13 cellular contexts compared by ENCODE assay signal in genomic region chr2:43110442-43110871, GRCh38.
A peak's percentile ranks its signal among the peaks of the same experiment; 100 is the strongest.
DNase-seq lines count a peak whose midpoint lies in the region; FAIRE-seq and TF ChIP-seq lines count a peak whose summit lies in the region.
"Had no signal": no experiment of that assay in that cellular context is flagged by ENCODE, and none has a peak within 500 bp of the region (broad histone marks: within the 10 kb centered on the region; RNA-seq: fewer than 3 reads in every experiment).

No MANE protein-coding gene starts in this region.

- no peak overlapping the region for H3K27ac Mint-ChIP-seq in MCF 10A (ENCODE audit: low read depth, unreplicated experiment)
- H3K27ac Mint-ChIP-seq: activated naive CD4-positive, alpha-beta T cell treated with anti-CD3 and anti-CD28 coated beads, Interleukin-2, amount 10 ng/mL, durations not matched to agents 7 days and 5 days had no signal

- H3K36me3 ChIP-seq in breast epithelium (no peaks in the 10 kb centered on the region), H1 (ENCODE audit: control insufficient read depth in 2 of 4, insufficient read depth in 4 of 4, low read length in 3 of 4) (no peaks in the 10 kb centered on the region), mesodermal cell (ENCODE audit: control insufficient read depth, insufficient read depth, low read length) (no peaks in the 10 kb centered on the region), uterus (no peaks in the 10 kb centered on the region)
- H3K36me3 ChIP-seq: gastrocnemius medialis had no signal

- H4K20me1 ChIP-seq in H1 (replicated peaks in 1 of 2; ENCODE audit: control insufficient read depth in 1 of 2, insufficient read depth in 2 of 2, low read length in 2 of 2): no peaks in the 10 kb centered on the region

- no peak for TF ChIP-seq EP300 in H1 (IDR thresholded peaks at IDR 0.05; ENCODE audit: borderline replicate concordance in 1 of 2, low read depth in 2 of 2, low read length in 2 of 2)

- H3K27ac ChIP-seq in breast epithelium (peak overlapping the region; percentile 35 to 40), H1 (ENCODE audit: low read depth, low read length) (no peak overlapping the region), mesodermal cell (ENCODE audit: low read depth, low read length, severe bottlenecking) (peak overlapping the region; percentile 67), uterus (peak overlapping the region; percentile 65 to 78)
- H3K27ac ChIP-seq: 22Rv1 had no signal

- H3K14ac ChIP-seq in H1 (ENCODE audit: insufficient read length): no peak overlapping the region

- H3K79me2 ChIP-seq in H1 (ENCODE audit: control insufficient read depth in 1 of 2, insufficient read depth in 2 of 2, low read length in 2 of 2): no peaks in the 10 kb centered on the region

- DNase-seq in breast epithelium (ENCODE audit: low spot score in 2 of 2) (no peak), MCF 10A (ENCODE audit: unreplicated experiment) (no peak), H1 (ENCODE audit: low read depth in 1 of 2, low spot score in 2 of 2) (no peak), uterus (peak in 1 of 2 donors; percentile 41), DMS153 (lab: John Stamatoyannopoulos, UW) (no peak), NCI-H69 (lab: John Stamatoyannopoulos, UW) (no peak)
- no peak for DNase-seq in activated CD8-positive, alpha-beta memory T cell treated with anti-CD3 and anti-CD28 coated beads for 24 hours
- DNase-seq: activated naive CD4-positive, alpha-beta T cell treated with anti-CD3 and anti-CD28 coated beads, Interleukin-2, amount 10 ng/mL, durations not matched to agents 7 days and 5 days; gastrocnemius medialis; nephron progenitor cell; OCI-M1 had no signal

- no peaks in the 10 kb centered on the region for H3K36me3 Mint-ChIP-seq in MCF 10A (ENCODE audit: insufficient read depth, unreplicated experiment)

- H3K4me2 ChIP-seq in H1 (ENCODE audit: insufficient read depth in 1 of 2, low read depth in 2 of 2, low read length in 2 of 2): no peak overlapping the region

- H3K9ac ChIP-seq in H1 (replicated peaks in 1 of 4; ENCODE audit: extremely low read depth in 1 of 4, low read depth in 3 of 4, low read length in 3 of 4): no peak overlapping the region

- intact Hi-C loops in breast epithelium (cut with DNase I; ENCODE audit: low total_unique reads) (no loop called here), MCF 10A (cut with micrococcal nuclease) (no loop called here), uterus (cut with DNase I; ENCODE audit: low total_unique reads) (no loop called here)

- POLR2A ChIA-PET in MCF 10A (lab: Yijun Ruan, JAX) (interaction anchor here (0.6 to 1.7 kb wide), 3 partner anchors 20 to 395 kb away, joined by 3 to 7 read pairs (median 4); no protein-coding TSS in a partner anchor), H1 (lab: Charles Lee; ENCODE audit: partially characterized antibody) (interaction anchor here (2.3 kb wide), 1 partner anchor 9 kb away, joined by 13 read pairs; no protein-coding TSS in a partner anchor)

- H3K56ac ChIP-seq in H1 (replicated peaks; ENCODE audit: insufficient read length, low read depth, low read length): no peak overlapping the region

- no peak overlapping the region for H4K5ac ChIP-seq in H1 (ENCODE audit: insufficient read length, low read depth, low read length)

- no peaks in the 10 kb centered on the region for H3K9me3 Mint-ChIP-seq in MCF 10A (ENCODE audit: unreplicated experiment)
- H3K9me3 Mint-ChIP-seq: activated naive CD4-positive, alpha-beta T cell treated with anti-CD3 and anti-CD28 coated beads, Interleukin-2, amount 10 ng/mL, durations not matched to agents 7 days and 5 days; nephron progenitor cell had no signal

- H2BK15ac ChIP-seq in H1 (ENCODE audit: low read length): no peak overlapping the region

- BruUV-seq in MCF 10A (replicated peaks; lab: Mats Ljungman, UMichigan): no TSS peak

- no peak overlapping the region for H2BK12ac ChIP-seq in H1 (ENCODE audit: low read depth, low read length)

- peaks cover 37% of the 10 kb centered on the region for H3K4me1 Mint-ChIP-seq in MCF 10A (ENCODE audit: insufficient read depth, unreplicated experiment)
- H3K4me1 Mint-ChIP-seq: activated naive CD4-positive, alpha-beta T cell treated with anti-CD3 and anti-CD28 coated beads, Interleukin-2, amount 10 ng/mL, durations not matched to agents 7 days and 5 days had no signal

- no peak overlapping the region for H4K8ac ChIP-seq in H1 (ENCODE audit: extremely low read depth, insufficient read depth, low read length)

- no peak overlapping the region for H2AFZ ChIP-seq in H1 (ENCODE audit: low read length)

- H3K4me1 ChIP-seq in breast epithelium (peaks cover 5 to 9% of the 10 kb centered on the region in 2 donors), H1 (replicated peaks in 1 of 4; ENCODE audit: control insufficient read depth in 3 of 4, insufficient read depth in 4 of 4, low read length in 3 of 4) (peaks cover 0 to 4% (median 0%) of the 10 kb centered on the region in 4 experiments; a peak in 3 of 7 replicates), mesodermal cell (ENCODE audit: control insufficient read depth, insufficient read depth, low read length, poor library complexity, severe bottlenecking) (peaks cover 2% of the 10 kb centered on the region), uterus (peaks cover 0 to 21% of the 10 kb centered on the region in 2 donors)

- TF ChIP-seq RAD21 in H1 (IDR thresholded peaks at IDR 0.05 in 1 of 2, conservative IDR thresholded peaks at IDR 0.05 in 1 of 2; ENCODE audit: low read depth in 2 of 2, low read length in 2 of 2): no peak

- CTCF ChIA-PET in MCF 10A (lab: Yijun Ruan, JAX): interaction anchor here (0.6 to 1.1 kb wide), 2 partner anchors 18 to 59 kb away, joined by 3 read pairs; no protein-coding TSS in a partner anchor
- CTCF ChIA-PET in H1 (lab: Charles Lee; ENCODE audit: partially characterized antibody): interaction anchor here (0.6 to 8.2 kb wide), 5 partner anchors 18 to 399 kb away, joined by 3 to 73 read pairs (median 4); no protein-coding TSS in a partner anchor

- no peak overlapping the region for H2BK5ac ChIP-seq in H1 (ENCODE audit: low read depth, low read length)

- no peak overlapping the region for H3K4me3 Mint-ChIP-seq in MCF 10A (ENCODE audit: unreplicated experiment)
- H3K4me3 Mint-ChIP-seq: activated naive CD4-positive, alpha-beta T cell treated with anti-CD3 and anti-CD28 coated beads, Interleukin-2, amount 10 ng/mL, durations not matched to agents 7 days and 5 days; nephron progenitor cell had no signal

- no peak overlapping the region for H3K4ac ChIP-seq in H1 (replicated peaks; ENCODE audit: insufficient read length, low read depth, low read length)

- H3K23ac ChIP-seq in H1 (ENCODE audit: insufficient read length): no peak overlapping the region

- H3K9me3 ChIP-seq in breast epithelium: no peaks in the 10 kb centered on the region
- H3K9me3 ChIP-seq in H1 (ENCODE audit: insufficient read depth in 2 of 2, low read depth in 1 of 2, low read length in 1 of 2): no peaks in the 10 kb centered on the region
- H3K9me3 ChIP-seq in mesodermal cell (ENCODE audit: control insufficient read depth, low read length): no peaks in the 10 kb centered on the region
- no peaks in the 10 kb centered on the region for H3K9me3 ChIP-seq in uterus
- H3K9me3 ChIP-seq: gastrocnemius medialis had no signal

- TF ChIP-seq POLR2A in breast epithelium (IDR thresholded peaks at IDR 0.05): no peak
- TF ChIP-seq POLR2A in H1 (IDR thresholded peaks at IDR 0.05; ENCODE audit: control extremely low read depth in 1 of 2, low read depth in 2 of 2, low read length in 2 of 2): no peak
- TF ChIP-seq POLR2A in uterus (IDR thresholded peaks at IDR 0.05): no peak

- H2AK5ac ChIP-seq in H1 (ENCODE audit: low read depth, low read length): no peak overlapping the region

- H4K91ac ChIP-seq in H1 (replicated peaks; ENCODE audit: insufficient read length, low read length): no peak overlapping the region

- H3K27me3 Mint-ChIP-seq in MCF 10A (ENCODE audit: insufficient read depth, unreplicated experiment): no peaks in the 10 kb centered on the region

- no peaks in the 10 kb centered on the region for H3K27me3 ChIP-seq in breast epithelium
- H3K27me3 ChIP-seq in H1 (replicated peaks in 1 of 4; ENCODE audit: control insufficient read depth in 3 of 4, extremely low read depth in 1 of 4, insufficient read depth in 3 of 4, low read length in 3 of 4): no peaks in the 10 kb centered on the region
- H3K27me3 ChIP-seq in uterus: no peaks in the 10 kb centered on the region
- H3K27me3 ChIP-seq: gastrocnemius medialis had no signal

- H2BK20ac ChIP-seq in H1 (ENCODE audit: low read length): no peak overlapping the region

- H3K23me2 ChIP-seq in H1 (ENCODE audit: low read depth, low read length): no peaks in the 10 kb centered on the region

- H3K18ac ChIP-seq in H1 (ENCODE audit: extremely low read depth, low read length): no peak overlapping the region

- H2BK120ac ChIP-seq in H1 (replicated peaks; ENCODE audit: low read depth, low read length): no peak overlapping the region

- H3K4me3 ChIP-seq in breast epithelium: no peak overlapping the region
- H3K4me3 ChIP-seq in H1 (ENCODE audit: extremely low read depth in 1 of 4, insufficient read depth in 2 of 4, low read depth in 3 of 4, low read length in 4 of 4): no peak overlapping the region
- no peak overlapping the region for H3K4me3 ChIP-seq in mesodermal cell (ENCODE audit: extremely low read depth, insufficient read depth, low read length, poor library complexity, severe bottlenecking)
- no peak overlapping the region for H3K4me3 ChIP-seq in uterus
- H3K4me3 ChIP-seq: gastrocnemius medialis had no signal

- H3K79me1 ChIP-seq in H1 (ENCODE audit: low read depth, low read length): no peaks in the 10 kb centered on the region

- WGBS in H1 (ENCODE audit: extremely low coverage in 1 of 2, insufficient coverage in 1 of 2, insufficient read length in 1 of 2, insufficient replicate concordance in 2 of 2, low coverage in 1 of 2, low lambda C conversion rate in 2 of 2, missing lambda C conversion rate in 1 of 2), 2 experiments: 80% methylated on average over 10 of the region's 10 CpGs; no CpG with 5 or more reads in 1 of the 2 experiments
- 61 to 68% methylated on average over 5 to 10 of the region's 10 CpGs for whole genome bisulfite sequencing in mesodermal cell (ENCODE audit: insufficient coverage in 2 of 2), 2 experiments

- FAIRE-seq in H1 (lab: Jason Lieb, UNC): no peak

- TF ChIP-seq CTCF in breast epithelium (IDR thresholded peaks at IDR 0.05) (no peak), MCF 10A (IDR thresholded peaks at IDR 0.05; ENCODE audit: unreplicated experiment) (no peak), H1 (IDR thresholded peaks at IDR 0.05; ENCODE audit: control extremely low read depth in 1 of 3, insufficient read depth in 1 of 3, low read depth in 1 of 3, low read length in 3 of 3) (no peak), uterus (IDR thresholded peaks at IDR 0.05) (no peak)
